Comparison of ENCODE assay signal across 10 cellular contexts in the genomic region with DNA sequence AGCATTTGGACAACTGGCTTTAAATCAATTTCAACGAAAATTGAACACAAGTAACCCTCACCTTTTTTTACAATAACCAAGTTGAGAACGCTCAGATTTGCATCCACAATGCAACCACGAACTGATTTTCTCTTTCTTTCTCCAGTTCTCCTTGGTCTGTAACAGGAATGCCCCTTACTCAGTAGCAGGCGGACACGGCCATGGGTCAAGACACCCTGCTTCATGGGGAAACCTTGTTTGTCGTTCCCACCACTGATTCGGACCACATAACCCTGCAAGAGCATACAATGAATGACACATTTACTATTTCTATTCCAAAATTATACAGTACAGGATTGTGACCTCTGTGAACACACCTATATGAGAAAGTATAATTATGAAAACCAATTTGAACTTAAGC. TPM values are rescaled to one million over a fixed set of nuclear protein-coding genes. Genes with fewer than 3 reads are reported as not detected.
DNase-seq lines count a peak whose midpoint lies in the region; ATAC-seq and TF ChIP-seq lines count a peak whose summit lies in the region.
"Had no signal": no experiment of that assay in that cellular context is flagged by ENCODE, and none has a peak within 500 bp of the region (broad histone marks: within the 10 kb centered on the region; RNA-seq: fewer than 3 reads in every experiment).

No MANE protein-coding gene starts in this region.

- DNase-seq in astrocyte of the spinal cord (ENCODE audit: low read depth, low spot score), result no peak
- no peak for DNase-seq in mesenchymal stem cell
- no peak for DNase-seq in stimulated activated naive CD4-positive, alpha-beta T cell treated with Interleukin-2 at 50 U/mL for 16 hours (lab: John Stamatoyannopoulos, UW)
- DNase-seq in kidney tubule cell (ENCODE audit: low spot score), result no peak
- DNase-seq: NCI-H1694 treated with DMSO at 0.1 percent for 48 hours had no signal

- H2BK5ac ChIP-seq in mesenchymal stem cell (ENCODE audit: low read depth, low read length, poor library complexity, severe bottlenecking), result no peak overlapping the region

- H3K79me1 ChIP-seq in mesenchymal stem cell (replicated peaks; ENCODE audit: low read length, poor library complexity, severe bottlenecking), result no peaks in the 10 kb centered on the region

- no peak overlapping the region for H2BK120ac ChIP-seq in mesenchymal stem cell (ENCODE audit: low read depth, low read length)

- H3K79me2 ChIP-seq in ACC112 (ENCODE audit: control insufficient read depth, insufficient read depth, low read length, unreplicated experiment), result peaks cover 39% of the 10 kb centered on the region

- no peak overlapping the region for H2BK15ac ChIP-seq in mesenchymal stem cell (ENCODE audit: low read depth, poor library complexity, severe bottlenecking)

- in situ Hi-C loops in astrocyte of the spinal cord (cut with HindIII; ENCODE audit: low sequenced_read_pairs), result no loop called here

- H3K14ac ChIP-seq in mesenchymal stem cell (ENCODE audit: low read length in 2 of 2), result no peak overlapping the region

- CTCF ChIA-PET in HEK293 (lab: Yijun Ruan, JAX), result interaction anchor here (1.6 kb wide), 1 partner anchor 74 kb away, joined by 4 read pairs; no protein-coding TSS in a partner anchor

- 33% methylated on average over 6 of the region's 7 CpGs for WGBS in mesenchymal stem cell

- H3K4me3 ChIP-seq in ACC112 (ENCODE audit: low read depth, low read length) (peak overlapping the region; percentile 96), HEK293 (ENCODE audit: low read depth, low read length) (peak overlapping the region; percentile 74), astrocyte of the spinal cord (ENCODE audit: low read depth, low read length) (peak overlapping the region; percentile 94), mesenchymal stem cell (ENCODE audit: insufficient read depth in 1 of 2, low read depth in 1 of 2, low read length in 2 of 2) (peak overlapping the region; percentile 45 to 89)

- POLR2A ChIA-PET in HEK293 (lab: Yijun Ruan, JAX), result interaction anchor here (0.5 to 2.6 kb wide), 4 partner anchors 13 to 329 kb away, joined by 3 to 14 read pairs (median 14); a partner anchor contains a TSS

- no peaks in the 10 kb centered on the region for H3K27me3 ChIP-seq in ACC112 (ENCODE audit: insufficient read depth, low read length)
- H3K27me3 ChIP-seq in mesenchymal stem cell (ENCODE audit: control insufficient read depth in 1 of 2, insufficient read depth in 1 of 2, low read length in 2 of 2), result no peaks in the 10 kb centered on the region
- H3K27me3 ChIP-seq: gastroesophageal sphincter had no signal

- H4K8ac ChIP-seq in mesenchymal stem cell (ENCODE audit: low read length), result no peak overlapping the region

- H3K9me3 ChIP-seq in HEK293 (ENCODE audit: control insufficient read depth, insufficient read depth, low read depth, low read length) (no peaks in the 10 kb centered on the region), mesenchymal stem cell (ENCODE audit: control insufficient read depth, low read length) (no peaks in the 10 kb centered on the region)
- H3K9me3 ChIP-seq: gastroesophageal sphincter had no signal

- peak overlapping the region; percentile 77 for H3K27ac ChIP-seq in ACC112 (ENCODE audit: low read depth, low read length)
- H3K27ac ChIP-seq in HEK293 (ENCODE audit: extremely low read depth, low read depth, low read length), result peak overlapping the region; percentile 99
- H3K27ac ChIP-seq in mesenchymal stem cell (ENCODE audit: low read length, poor library complexity, severe bottlenecking), result no peak overlapping the region

- no peak overlapping the region for H3K18ac ChIP-seq in mesenchymal stem cell (ENCODE audit: low read depth in 1 of 2, low read length in 2 of 2)

- no peak overlapping the region for H2AK5ac ChIP-seq in mesenchymal stem cell (ENCODE audit: low read length, severe bottlenecking)

- H2BK12ac ChIP-seq in mesenchymal stem cell (ENCODE audit: low read length in 2 of 2), result no peak overlapping the region

- H2AFZ ChIP-seq in ACC112 (ENCODE audit: low read length, unreplicated experiment) (no peak overlapping the region), mesenchymal stem cell (ENCODE audit: low read depth, low read length) (no peak overlapping the region)

- ATAC-seq in HG02938 (IDR thresholded peaks at IDR 0.05; ENCODE audit: unreplicated experiment) (no peak), HG03175 (IDR thresholded peaks at IDR 0.05; ENCODE audit: unreplicated experiment) (no peak)
- ATAC-seq: gastroesophageal sphincter had no signal

- peak overlapping the region; percentile 48 for H3K4me2 ChIP-seq in mesenchymal stem cell (ENCODE audit: low read length, poor library complexity, severe bottlenecking)

- TF ChIP-seq CTCF in HEK293 (tag by site-specific recombination; IDR thresholded peaks at IDR 0.05) (no peak), astrocyte of the spinal cord (IDR thresholded peaks at IDR 0.05; ENCODE audit: low read depth, low read length) (no peak)

- no peak overlapping the region for H3K23ac ChIP-seq in mesenchymal stem cell (ENCODE audit: low read length in 2 of 2)

- H3K36me3 ChIP-seq in ACC112 (ENCODE audit: insufficient read depth, low read length) (peaks cover 59% of the 10 kb centered on the region), HEK293 (ENCODE audit: control insufficient read depth in 2 of 2, insufficient read depth in 1 of 2, low read length in 2 of 2) (peaks cover 29 to 60% of the 10 kb centered on the region in 2 experiments), mesenchymal stem cell (ENCODE audit: control insufficient read depth in 1 of 2, insufficient read depth in 2 of 2, low read depth in 1 of 2, low read length in 2 of 2) (peaks cover 11 to 57% of the 10 kb centered on the region in 2 experiments)

- H3K4ac ChIP-seq in mesenchymal stem cell (ENCODE audit: low read depth in 1 of 2, low read length in 2 of 2), result no peak overlapping the region

- H3K9ac ChIP-seq in mesenchymal stem cell (ENCODE audit: low read length), result peak overlapping the region; percentile 97

- peaks cover 35% of the 10 kb centered on the region for H3K4me1 ChIP-seq in ACC112 (ENCODE audit: control insufficient read depth, insufficient read depth, low read length, unreplicated experiment)
- H3K4me1 ChIP-seq in HEK293 (ENCODE audit: control insufficient read depth, insufficient read depth, low read length), result no peaks in the 10 kb centered on the region
- peaks cover 5% of the 10 kb centered on the region for H3K4me1 ChIP-seq in mesenchymal stem cell (ENCODE audit: control insufficient read depth, insufficient read depth, low read depth, low read length)

- H4K91ac ChIP-seq in mesenchymal stem cell (ENCODE audit: low read length), result no peak overlapping the region

TF ChIP-seq in HEK293, 187 proteins besides CTCF, POLR2A, EP300 and RAD21:
- TF ChIP-seq, protein P1, sequence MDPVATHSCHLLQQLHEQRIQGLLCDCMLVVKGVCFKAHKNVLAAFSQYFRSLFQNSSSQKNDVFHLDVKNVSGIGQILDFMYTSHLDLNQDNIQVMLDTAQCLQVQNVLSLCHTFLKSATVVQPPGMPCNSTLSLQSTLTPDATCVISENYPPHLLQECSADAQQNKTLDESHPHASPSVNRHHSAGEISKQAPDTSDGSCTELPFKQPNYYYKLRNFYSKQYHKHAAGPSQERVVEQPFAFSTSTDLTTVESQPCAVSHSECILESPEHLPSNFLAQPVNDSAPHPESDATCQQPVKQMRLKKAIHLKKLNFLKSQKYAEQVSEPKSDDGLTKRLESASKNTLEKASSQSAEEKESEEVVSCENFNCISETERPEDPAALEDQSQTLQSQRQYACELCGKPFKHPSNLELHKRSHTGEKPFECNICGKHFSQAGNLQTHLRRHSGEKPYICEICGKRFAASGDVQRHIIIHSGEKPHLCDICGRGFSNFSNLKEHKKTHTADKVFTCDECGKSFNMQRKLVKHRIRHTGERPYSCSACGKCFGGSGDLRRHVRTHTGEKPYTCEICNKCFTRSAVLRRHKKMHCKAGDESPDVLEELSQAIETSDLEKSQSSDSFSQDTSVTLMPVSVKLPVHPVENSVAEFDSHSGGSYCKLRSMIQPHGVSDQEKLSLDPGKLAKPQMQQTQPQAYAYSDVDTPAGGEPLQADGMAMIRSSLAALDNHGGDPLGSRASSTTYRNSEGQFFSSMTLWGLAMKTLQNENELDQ (tag by site-specific recombination; IDR thresholded peaks at IDR 0.05; ENCODE audit: low read depth), result no peak

RNA-seq across cellular contexts. Expression of a gene that starts 1.4 kb away (rescaled TPM):
- polyA plus RNA-seq in mesenchymal stem cell (2013, experiment 1 of 2), result 2,082 TPM
- polyA plus RNA-seq in mesenchymal stem cell (2013, experiment 2 of 2), result 2,286 TPM

RNA-seq across cellular contexts. Expression of a gene that starts 30.2 kb away (rescaled TPM):
- polyA plus RNA-seq in mesenchymal stem cell (2013, experiment 1 of 2), result 2.0 TPM
- 2.2 TPM for polyA plus RNA-seq in mesenchymal stem cell (2013, experiment 2 of 2)
